ENCODE assay signal across 1 cellular context in the genomic region with DNA sequence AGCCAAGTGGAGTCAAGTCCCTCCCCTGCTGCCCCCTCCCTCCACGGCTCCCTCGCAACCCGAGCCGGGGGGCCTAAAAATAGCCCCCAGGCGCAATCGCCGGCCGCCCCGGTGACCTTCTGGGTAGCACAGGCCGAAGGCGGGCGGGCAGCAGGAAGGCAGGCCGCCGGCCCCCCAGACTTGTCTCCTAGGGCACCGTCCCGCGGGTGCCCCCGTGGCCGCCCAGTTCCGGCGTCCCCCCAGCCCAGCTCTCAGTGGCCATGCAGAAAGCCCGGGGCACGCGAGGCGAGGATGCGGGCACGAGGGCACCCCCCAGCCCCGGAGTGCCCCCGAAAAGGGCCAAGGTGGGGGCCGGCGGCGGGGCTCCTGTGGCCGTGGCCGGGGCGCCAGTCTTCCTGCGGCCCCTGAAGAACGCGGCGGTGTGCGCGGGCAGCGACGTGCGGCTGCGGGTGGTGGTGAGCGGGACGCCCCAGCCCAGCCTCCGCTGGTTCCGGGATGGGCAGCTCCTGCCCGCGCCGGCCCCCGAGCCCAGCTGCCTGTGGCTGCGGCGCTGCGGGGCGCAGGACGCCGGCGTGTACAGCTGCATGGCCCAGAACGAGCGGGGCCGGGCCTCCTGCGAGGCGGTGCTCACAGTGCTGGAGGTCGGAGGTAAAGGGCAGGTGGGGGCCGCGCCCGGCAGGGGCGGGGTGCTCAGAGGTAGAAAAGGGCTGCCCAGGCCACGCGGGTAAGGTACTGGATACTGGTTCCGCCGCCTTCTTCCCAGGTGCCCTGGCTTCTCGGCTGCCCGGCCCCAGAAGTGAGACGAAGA.
TF ChIP-seq lines count a peak whose summit lies in the region.

A gene (plus strand): TSS at position 126 of the 808 bp plus-strand sequence. CDS start 135 bp downstream, at position 261.

TF ChIP-seq in IMR-90, 13 proteins besides CTCF, POLR2A, EP300 and RAD21 (continued from another document):
- TF ChIP-seq BHLHE40 (IDR thresholded peaks at IDR 0.05; ENCODE audit: low read depth, low read length), result no peak
- TF ChIP-seq FOS (IDR thresholded peaks at IDR 0.05; ENCODE audit: low read depth, low read length), result no peak
- TF ChIP-seq, protein P1, sequence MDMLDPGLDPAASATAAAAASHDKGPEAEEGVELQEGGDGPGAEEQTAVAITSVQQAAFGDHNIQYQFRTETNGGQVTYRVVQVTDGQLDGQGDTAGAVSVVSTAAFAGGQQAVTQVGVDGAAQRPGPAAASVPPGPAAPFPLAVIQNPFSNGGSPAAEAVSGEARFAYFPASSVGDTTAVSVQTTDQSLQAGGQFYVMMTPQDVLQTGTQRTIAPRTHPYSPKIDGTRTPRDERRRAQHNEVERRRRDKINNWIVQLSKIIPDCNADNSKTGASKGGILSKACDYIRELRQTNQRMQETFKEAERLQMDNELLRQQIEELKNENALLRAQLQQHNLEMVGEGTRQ (IDR thresholded peaks at IDR 0.05; ENCODE audit: low read depth, low read length), result no peak
- TF ChIP-seq, protein P2, sequence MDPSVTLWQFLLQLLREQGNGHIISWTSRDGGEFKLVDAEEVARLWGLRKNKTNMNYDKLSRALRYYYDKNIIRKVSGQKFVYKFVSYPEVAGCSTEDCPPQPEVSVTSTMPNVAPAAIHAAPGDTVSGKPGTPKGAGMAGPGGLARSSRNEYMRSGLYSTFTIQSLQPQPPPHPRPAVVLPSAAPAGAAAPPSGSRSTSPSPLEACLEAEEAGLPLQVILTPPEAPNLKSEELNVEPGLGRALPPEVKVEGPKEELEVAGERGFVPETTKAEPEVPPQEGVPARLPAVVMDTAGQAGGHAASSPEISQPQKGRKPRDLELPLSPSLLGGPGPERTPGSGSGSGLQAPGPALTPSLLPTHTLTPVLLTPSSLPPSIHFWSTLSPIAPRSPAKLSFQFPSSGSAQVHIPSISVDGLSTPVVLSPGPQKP (IDR thresholded peaks at IDR 0.05; ENCODE audit: borderline replicate concordance, low read depth, low read length), result no peak
- TF ChIP-seq NFE2L2 (IDR thresholded peaks at IDR 0.05; ENCODE audit: low read depth, low read length), result no peak
